10 cellular contexts compared by ENCODE assay signal in the genomic region with DNA sequence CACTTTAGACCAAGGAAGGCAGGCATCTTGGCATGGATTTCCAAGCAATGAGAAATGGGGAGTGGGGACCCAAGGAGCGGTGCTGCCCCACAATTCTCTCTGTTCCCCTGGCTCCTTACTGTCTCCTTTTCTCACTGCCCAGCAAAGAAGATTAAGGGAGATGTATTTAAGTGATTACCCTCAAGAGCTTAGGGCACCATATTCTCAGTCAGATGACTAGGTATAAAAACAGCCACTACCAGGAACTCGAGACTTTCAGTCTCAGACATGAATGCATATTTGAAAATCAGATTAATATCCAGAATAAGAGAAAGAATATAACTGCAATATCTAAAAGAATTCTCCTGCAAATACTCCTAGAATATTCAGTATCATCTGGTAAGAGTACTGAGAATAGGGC. TPM values are rescaled to one million over a fixed set of nuclear protein-coding genes. Genes with fewer than 3 reads are reported as not detected.
DNase-seq lines count a peak whose midpoint lies in the region; ATAC-seq and TF ChIP-seq lines count a peak whose summit lies in the region.
"Had no signal": no experiment of that assay in that cellular context is flagged by ENCODE, and none has a peak within 500 bp of the region (broad histone marks: within the 10 kb centered on the region; RNA-seq: fewer than 3 reads in every experiment).

A gene (minus strand): TSS at position 101 of the 400 bp plus-strand sequence. CDS start 75 bp downstream, at position 26.

- 90% methylated on average over 2 of the region's 2 CpGs for WGBS in urinary bladder

- no peaks in the 10 kb centered on the region for H3K4me1 ChIP-seq in urinary bladder (ENCODE audit: insufficient read depth)

- peaks cover 23% of the 10 kb centered on the region for H3K27me3 Mint-ChIP-seq in activated CD8-positive, alpha-beta memory T cell treated with anti-CD3 and anti-CD28 coated beads, Interleukin-2, amount 10 ng/mL, durations not matched to agents 7 days and 5 days

- no peaks in the 10 kb centered on the region for H3K36me3 ChIP-seq in urinary bladder (ENCODE audit: insufficient read depth)

- no peak for TF ChIP-seq CTCF in epithelial cell of proximal tubule (conservative IDR thresholded peaks at IDR 0.05; ENCODE audit: low read depth, low read length)

- H3K4me3 Mint-ChIP-seq in activated CD8-positive, alpha-beta memory T cell treated with anti-CD3 and anti-CD28 coated beads, Interleukin-2, amount 10 ng/mL, durations not matched to agents 7 days and 5 days = no peak within 1 kb of the TSS

- no peak within 1 kb of the TSS for H3K27ac Mint-ChIP-seq in activated CD8-positive, alpha-beta memory T cell treated with anti-CD3 and anti-CD28 coated beads, Interleukin-2, amount 10 ng/mL, durations not matched to agents 7 days and 5 days

- CTCF ChIA-PET in activated CD8-positive, alpha-beta memory T cell treated with anti-CD3 and anti-CD28 coated beads, Interleukin-2, amount 10 ng/mL, durations not matched to agents 7 days and 5 days (lab: Charles Lee) = no interaction called here

- no peaks in the 10 kb centered on the region for H3K9me3 Mint-ChIP-seq in activated CD8-positive, alpha-beta memory T cell treated with anti-CD3 and anti-CD28 coated beads, Interleukin-2, amount 10 ng/mL, durations not matched to agents 7 days and 5 days (ENCODE audit: low read depth)

- H3K27ac ChIP-seq in urinary bladder (ENCODE audit: low read depth) = no peak within 1 kb of the TSS

- no peak for DNase-seq in activated CD8-positive, alpha-beta memory T cell treated with anti-CD3 and anti-CD28 coated beads, Interleukin-2, amount 10 ng/mL, durations not matched to agents 7 days and 5 days
- no peak for DNase-seq in activated CD8-positive, alpha-beta memory T cell treated with anti-CD3 and anti-CD28 coated beads, Interleukin-2, amount 50 U/mL, for 4 hours
- DNase-seq in epithelial cell of proximal tubule (ENCODE audit: low read depth) (no peak), mucosa of gallbladder (ENCODE audit: low spot score) (no peak), DMS114 treated with DMSO at 0.1 percent for 48 hours (lab: John Stamatoyannopoulos, UW; ENCODE audit: unreplicated experiment) (no peak)
- DNase-seq: activated CD4-positive, alpha-beta T cell treated with anti-CD3 and anti-CD28 coated beads, Interleukin-2, amount 50 U/mL, for 1 hour; HCEC 1CT had no signal

- no peaks in the 10 kb centered on the region for H3K36me3 Mint-ChIP-seq in activated CD8-positive, alpha-beta memory T cell treated with anti-CD3 and anti-CD28 coated beads, Interleukin-2, amount 10 ng/mL, durations not matched to agents 7 days and 5 days

- ATAC-seq in activated CD8-positive, alpha-beta memory T cell treated with anti-CD3 and anti-CD28 coated beads, Interleukin-2, amount 10 ng/mL, durations not matched to agents 7 days and 5 days = no peak
- ATAC-seq in HG02981 (IDR thresholded peaks at IDR 0.05; ENCODE audit: unreplicated experiment) (no peak), HG03045 (IDR thresholded peaks at IDR 0.05; ENCODE audit: unreplicated experiment) (no peak)

- peaks cover 10% of the 10 kb centered on the region for H3K4me1 Mint-ChIP-seq in activated CD8-positive, alpha-beta memory T cell treated with anti-CD3 and anti-CD28 coated beads, Interleukin-2, amount 10 ng/mL, durations not matched to agents 7 days and 5 days

- no peak within 1 kb of the TSS for H3K4me3 ChIP-seq in epithelial cell of proximal tubule (ENCODE audit: low read depth, low read length)
- H3K4me3 ChIP-seq in urinary bladder (ENCODE audit: low read depth, low read length) = no peak within 1 kb of the TSS

RNA-seq across cellular contexts. Expression of the gene that starts here (rescaled TPM):
- 10 to 100 TPM; 14.8 to 54.9 TPM for total RNA-seq in activated CD8-positive, alpha-beta memory T cell treated with anti-CD3 and anti-CD28 coated beads, Interleukin-2, amount 10 ng/mL, durations not matched to agents 7 days and 5 days
- total RNA-seq in epithelial cell of proximal tubule = 12.4 and 30.2 TPM in 2 replicates
- 103 TPM for total RNA-seq in mucosa of gallbladder
- total RNA-seq in urinary bladder = 71.3 TPM
- polyA plus RNA-seq in urinary bladder = 46.7 TPM
